1 cellular context compared by ENCODE assay signal in genomic region chr1:203546274-203546673, GRCh38.
TF ChIP-seq lines count a peak whose summit lies in the region.

No MANE protein-coding gene starts in this region.

TF ChIP-seq in IMR-90, 13 proteins besides CTCF, POLR2A, EP300 and RAD21:
- no peak for TF ChIP-seq RFX5 (IDR thresholded peaks at IDR 0.05; ENCODE audit: low read depth, low read length)
- TF ChIP-seq ELK1 (IDR thresholded peaks at IDR 0.05; ENCODE audit: borderline replicate concordance, low read depth, low read length) = no peak
- TF ChIP-seq SMC3 (IDR thresholded peaks at IDR 0.05; ENCODE audit: low read depth, low read length) = no peak
- no peak for TF ChIP-seq USF2 (IDR thresholded peaks at IDR 0.05; ENCODE audit: low read depth, low read length)
- TF ChIP-seq FOS (IDR thresholded peaks at IDR 0.05; ENCODE audit: low read depth, low read length) = no peak
- TF ChIP-seq RCOR1 (IDR thresholded peaks at IDR 0.05; ENCODE audit: insufficient replicate concordance, low read length) = no peak
- no peak for TF ChIP-seq CHD1 (IDR thresholded peaks at IDR 0.05; ENCODE audit: low read depth, low read length)
- no peak for TF ChIP-seq NFE2L2 (IDR thresholded peaks at IDR 0.05; ENCODE audit: low read depth, low read length)
- TF ChIP-seq MAZ (IDR thresholded peaks at IDR 0.05; ENCODE audit: borderline replicate concordance, low read depth, low read length) = no peak
- no peak for TF ChIP-seq MXI1 (IDR thresholded peaks at IDR 0.05; ENCODE audit: borderline replicate concordance, low read depth, low read length)
- TF ChIP-seq MAFK (IDR thresholded peaks at IDR 0.05; ENCODE audit: low read depth, low read length) = no peak
- no peak for TF ChIP-seq CEBPB (IDR thresholded peaks at IDR 0.05; ENCODE audit: low read depth, low read length)
- no peak for TF ChIP-seq BHLHE40 (IDR thresholded peaks at IDR 0.05; ENCODE audit: low read depth, low read length)
